2 cellular contexts compared by ENCODE assay signal in the genomic region with DNA sequence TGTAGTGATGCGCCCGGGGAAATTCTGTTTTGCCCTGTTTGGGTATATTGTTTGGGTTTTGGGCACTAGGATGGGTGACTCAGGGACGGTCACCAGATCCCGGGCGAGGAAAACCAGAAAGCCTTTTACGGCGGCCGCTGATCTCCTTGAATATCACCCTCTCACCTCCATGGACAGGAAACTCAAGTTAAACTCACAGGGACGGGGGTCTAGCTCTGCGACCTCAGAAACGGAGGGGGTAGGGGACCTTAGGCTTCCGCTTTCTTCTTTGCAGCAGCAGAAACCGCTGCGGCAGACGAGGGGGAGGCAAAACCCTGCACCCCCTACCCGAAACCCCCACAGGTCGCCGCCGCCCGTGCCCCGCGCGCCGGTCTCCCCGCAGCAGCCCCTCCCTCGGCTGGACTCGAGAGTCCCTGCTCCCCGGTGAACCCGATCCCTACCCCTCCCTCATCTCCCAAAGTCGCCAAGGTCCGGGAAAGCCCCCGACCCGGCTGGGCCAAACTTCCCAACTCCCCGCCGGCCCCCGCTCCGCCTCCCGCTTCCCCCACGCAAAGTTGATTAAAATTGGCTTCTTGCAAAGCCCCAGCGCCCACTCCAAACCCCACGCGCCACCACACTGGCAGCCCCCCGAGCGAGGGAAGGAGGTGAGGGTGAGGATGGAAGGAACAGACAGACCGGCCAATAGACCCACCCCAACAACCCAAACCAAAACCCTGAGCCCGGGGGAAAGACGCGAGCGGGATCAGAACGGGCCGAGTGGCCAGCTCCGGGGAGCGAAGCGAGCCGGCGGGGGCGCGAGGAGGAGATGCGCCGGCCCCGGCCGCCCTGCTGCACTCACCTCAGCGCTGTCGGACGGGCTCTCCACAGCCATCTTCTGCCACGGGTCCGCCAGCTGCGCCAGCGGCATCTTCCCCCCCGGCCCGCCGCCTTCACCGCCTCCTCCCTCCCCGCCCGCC.
TF ChIP-seq lines count a peak whose summit lies in the region.

No MANE protein-coding gene starts in this region.

TF ChIP-seq in IMR-90, 13 proteins besides CTCF, POLR2A, EP300 and RAD21:
- TF ChIP-seq CEBPB (IDR thresholded peaks at IDR 0.05; ENCODE audit: low read depth, low read length) (no peak), MAZ (IDR thresholded peaks at IDR 0.05; ENCODE audit: borderline replicate concordance, low read depth, low read length) (no peak), FOS (IDR thresholded peaks at IDR 0.05; ENCODE audit: low read depth, low read length) (no peak)

TF ChIP-seq in endothelial cell of umbilical vein, 7 proteins besides CTCF, POLR2A, EP300 and RAD21:
- TF ChIP-seq, protein P1, sequence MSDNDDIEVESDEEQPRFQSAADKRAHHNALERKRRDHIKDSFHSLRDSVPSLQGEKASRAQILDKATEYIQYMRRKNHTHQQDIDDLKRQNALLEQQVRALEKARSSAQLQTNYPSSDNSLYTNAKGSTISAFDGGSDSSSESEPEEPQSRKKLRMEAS (IDR thresholded peaks at IDR 0.05; ENCODE audit: insufficient read depth, insufficient read length), result no peak
- no peak for TF ChIP-seq FOS (IDR thresholded peaks at IDR 0.05; ENCODE audit: borderline replicate concordance, insufficient read depth, low read length)
- TF ChIP-seq EZH2 (IDR thresholded peaks at IDR 0.05; ENCODE audit: borderline replicate concordance, low read depth, low read length, severe bottlenecking), result no peak
- no peak for TF ChIP-seq MYC (IDR thresholded peaks at IDR 0.05; ENCODE audit: low read depth, low read length)
- no peak for TF ChIP-seq GATA2 (IDR thresholded peaks at IDR 0.05; ENCODE audit: insufficient read depth, insufficient read length, low read depth, low read length)
- TF ChIP-seq JUN (IDR thresholded peaks at IDR 0.05; ENCODE audit: borderline replicate concordance, insufficient read depth, insufficient read length, low read depth), result no peak
- TF ChIP-seq POLR2AphosphoS5 (IDR thresholded peaks at IDR 0.05; ENCODE audit: insufficient read depth, low read depth, low read length), result no peak
